ENCODE assay signal across 1 cellular context in the genomic region with DNA sequence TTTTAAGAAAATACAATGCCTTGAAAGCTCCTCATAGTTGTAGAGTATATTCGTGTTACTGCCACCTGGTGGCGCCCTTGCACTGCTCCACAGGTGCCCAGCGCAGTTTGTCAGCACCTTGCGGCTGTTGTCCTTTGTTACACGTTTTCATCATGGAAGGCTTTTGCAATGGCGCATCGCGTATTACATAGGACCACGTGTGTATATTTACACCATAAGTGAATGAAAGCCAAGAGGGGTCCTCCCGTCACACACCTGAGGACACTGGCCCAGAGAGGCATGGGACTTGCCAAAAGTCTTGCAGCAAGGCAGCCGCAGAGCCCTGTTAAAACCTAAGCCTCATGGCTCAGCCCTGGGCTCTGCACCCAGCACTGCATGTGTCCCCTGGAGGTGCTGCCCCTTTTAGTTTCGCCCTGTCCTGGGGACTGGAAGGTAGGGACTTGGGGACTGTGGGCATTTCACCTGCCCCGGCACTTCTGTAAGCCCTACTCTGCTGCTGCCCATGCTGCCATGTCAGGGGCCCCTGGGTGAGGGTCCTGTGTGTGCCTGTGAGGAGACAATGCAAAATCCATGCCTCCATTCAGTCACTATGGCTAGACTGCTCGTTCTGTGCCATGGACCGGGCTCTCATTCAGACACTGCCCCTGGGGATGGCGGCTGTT.
TF ChIP-seq lines count a peak whose summit lies in the region.

No MANE protein-coding gene starts in this region.

TF ChIP-seq in GM12878, 131 proteins besides CTCF, POLR2A, EP300 and RAD21 (continued from another document and continues in another):
- TF ChIP-seq, protein P1, sequence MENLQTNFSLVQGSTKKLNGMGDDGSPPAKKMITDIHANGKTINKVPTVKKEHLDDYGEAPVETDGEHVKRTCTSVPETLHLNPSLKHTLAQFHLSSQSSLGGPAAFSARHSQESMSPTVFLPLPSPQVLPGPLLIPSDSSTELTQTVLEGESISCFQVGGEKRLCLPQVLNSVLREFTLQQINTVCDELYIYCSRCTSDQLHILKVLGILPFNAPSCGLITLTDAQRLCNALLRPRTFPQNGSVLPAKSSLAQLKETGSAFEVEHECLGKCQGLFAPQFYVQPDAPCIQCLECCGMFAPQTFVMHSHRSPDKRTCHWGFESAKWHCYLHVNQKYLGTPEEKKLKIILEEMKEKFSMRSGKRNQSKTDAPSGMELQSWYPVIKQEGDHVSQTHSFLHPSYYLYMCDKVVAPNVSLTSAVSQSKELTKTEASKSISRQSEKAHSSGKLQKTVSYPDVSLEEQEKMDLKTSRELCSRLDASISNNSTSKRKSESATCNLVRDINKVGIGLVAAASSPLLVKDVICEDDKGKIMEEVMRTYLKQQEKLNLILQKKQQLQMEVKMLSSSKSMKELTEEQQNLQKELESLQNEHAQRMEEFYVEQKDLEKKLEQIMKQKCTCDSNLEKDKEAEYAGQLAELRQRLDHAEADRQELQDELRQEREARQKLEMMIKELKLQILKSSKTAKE (IDR thresholded peaks at IDR 0.05; ENCODE audit: low read depth, poor library complexity, severe bottlenecking): no peak
- TF ChIP-seq NR2C1 (IDR thresholded peaks at IDR 0.05) (no peak), YBX1 (IDR thresholded peaks at IDR 0.05) (no peak), RAD51 (IDR thresholded peaks at IDR 0.05) (no peak), TCF7 (IDR thresholded peaks at IDR 0.05; ENCODE audit: borderline replicate concordance) (no peak), ZNF384 (IDR thresholded peaks at IDR 0.05; ENCODE audit: borderline replicate concordance, low read depth, low read length) (no peak), HDGF (IDR thresholded peaks at IDR 0.05) (no peak), ZNF24 (IDR thresholded peaks at IDR 0.05) (no peak), CHD1 (IDR thresholded peaks at IDR 0.05; ENCODE audit: low read depth, low read length) (no peak), EGR1 (IDR thresholded peaks at IDR 0.05; ENCODE audit: borderline replicate concordance in 1 of 2, low read depth in 2 of 2, low read length in 2 of 2) (no peak), ATF7 (IDR thresholded peaks at IDR 0.05; ENCODE audit: low read depth) (no peak), ZNF217 (IDR thresholded peaks at IDR 0.05) (no peak), CBX3 (IDR thresholded peaks at IDR 0.05; ENCODE audit: borderline replicate concordance, low read depth) (no peak), KLF5 (IDR thresholded peaks at IDR 0.05; ENCODE audit: partially characterized antibody) (no peak), KDM1A (IDR thresholded peaks at IDR 0.05; ENCODE audit: borderline replicate concordance) (no peak), ZSCAN29 (IDR thresholded peaks at IDR 0.05) (no peak), DPF2 (IDR thresholded peaks at IDR 0.05) (no peak), POU2F2 (IDR thresholded peaks at IDR 0.05; ENCODE audit: borderline replicate concordance, low read depth, low read length) (peak; percentile 61; the same call in 1 of the 3 replicates), SIX5 (IDR thresholded peaks at IDR 0.05; ENCODE audit: low read depth, low read length, severe bottlenecking) (no peak), GABPA (IDR thresholded peaks at IDR 0.05; ENCODE audit: low read depth) (no peak), SUPT20H (IDR thresholded peaks at IDR 0.05; ENCODE audit: borderline replicate concordance, control insufficient read depth, low read depth, low read length) (no peak), TCF12 (IDR thresholded peaks at IDR 0.05; ENCODE audit: low read depth, low read length) (0 out of 2 replicates have a peak, but pooled peaks have one; percentile 15), SIN3A (IDR thresholded peaks at IDR 0.05; ENCODE audit: low read depth, low read length) (0 out of 2 replicates have a peak, but pooled peaks have one; percentile 55), NR2F1 (conservative IDR thresholded peaks at IDR 0.05) (no peak), EED (IDR thresholded peaks at IDR 0.05; ENCODE audit: low read depth) (no peak), NRF1 (conservative IDR thresholded peaks at IDR 0.05; ENCODE audit: low read depth, low read length) (no peak), MEF2A (IDR thresholded peaks at IDR 0.05; ENCODE audit: insufficient read depth, low read depth, low read length) (no peak), MXI1 (IDR thresholded peaks at IDR 0.05; ENCODE audit: low read depth, low read length) (no peak), FOXK2 (IDR thresholded peaks at IDR 0.05) (no peak), EZH2 (IDR thresholded peaks at IDR 0.05; ENCODE audit: borderline replicate concordance, control insufficient read depth, low read depth, low read length) (no peak), PAX5 (IDR thresholded peaks at IDR 0.05; ENCODE audit: borderline replicate concordance, low read depth, low read length) (no peak), CHD4 (IDR thresholded peaks at IDR 0.05) (no peak), ASH2L (IDR thresholded peaks at IDR 0.05; ENCODE audit: borderline replicate concordance, low read depth) (no peak)
- TF ChIP-seq, protein P2, sequence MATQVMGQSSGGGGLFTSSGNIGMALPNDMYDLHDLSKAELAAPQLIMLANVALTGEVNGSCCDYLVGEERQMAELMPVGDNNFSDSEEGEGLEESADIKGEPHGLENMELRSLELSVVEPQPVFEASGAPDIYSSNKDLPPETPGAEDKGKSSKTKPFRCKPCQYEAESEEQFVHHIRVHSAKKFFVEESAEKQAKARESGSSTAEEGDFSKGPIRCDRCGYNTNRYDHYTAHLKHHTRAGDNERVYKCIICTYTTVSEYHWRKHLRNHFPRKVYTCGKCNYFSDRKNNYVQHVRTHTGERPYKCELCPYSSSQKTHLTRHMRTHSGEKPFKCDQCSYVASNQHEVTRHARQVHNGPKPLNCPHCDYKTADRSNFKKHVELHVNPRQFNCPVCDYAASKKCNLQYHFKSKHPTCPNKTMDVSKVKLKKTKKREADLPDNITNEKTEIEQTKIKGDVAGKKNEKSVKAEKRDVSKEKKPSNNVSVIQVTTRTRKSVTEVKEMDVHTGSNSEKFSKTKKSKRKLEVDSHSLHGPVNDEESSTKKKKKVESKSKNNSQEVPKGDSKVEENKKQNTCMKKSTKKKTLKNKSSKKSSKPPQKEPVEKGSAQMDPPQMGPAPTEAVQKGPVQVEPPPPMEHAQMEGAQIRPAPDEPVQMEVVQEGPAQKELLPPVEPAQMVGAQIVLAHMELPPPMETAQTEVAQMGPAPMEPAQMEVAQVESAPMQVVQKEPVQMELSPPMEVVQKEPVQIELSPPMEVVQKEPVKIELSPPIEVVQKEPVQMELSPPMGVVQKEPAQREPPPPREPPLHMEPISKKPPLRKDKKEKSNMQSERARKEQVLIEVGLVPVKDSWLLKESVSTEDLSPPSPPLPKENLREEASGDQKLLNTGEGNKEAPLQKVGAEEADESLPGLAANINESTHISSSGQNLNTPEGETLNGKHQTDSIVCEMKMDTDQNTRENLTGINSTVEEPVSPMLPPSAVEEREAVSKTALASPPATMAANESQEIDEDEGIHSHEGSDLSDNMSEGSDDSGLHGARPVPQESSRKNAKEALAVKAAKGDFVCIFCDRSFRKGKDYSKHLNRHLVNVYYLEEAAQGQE (IDR thresholded peaks at IDR 0.05; ENCODE audit: low read depth, low read length): no peak
- TF ChIP-seq, protein P3, sequence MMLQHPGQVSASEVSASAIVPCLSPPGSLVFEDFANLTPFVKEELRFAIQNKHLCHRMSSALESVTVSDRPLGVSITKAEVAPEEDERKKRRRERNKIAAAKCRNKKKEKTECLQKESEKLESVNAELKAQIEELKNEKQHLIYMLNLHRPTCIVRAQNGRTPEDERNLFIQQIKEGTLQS (IDR thresholded peaks at IDR 0.05; ENCODE audit: borderline replicate concordance, extremely low read depth, low read depth, low read length): no peak
- TF ChIP-seq, protein P4, sequence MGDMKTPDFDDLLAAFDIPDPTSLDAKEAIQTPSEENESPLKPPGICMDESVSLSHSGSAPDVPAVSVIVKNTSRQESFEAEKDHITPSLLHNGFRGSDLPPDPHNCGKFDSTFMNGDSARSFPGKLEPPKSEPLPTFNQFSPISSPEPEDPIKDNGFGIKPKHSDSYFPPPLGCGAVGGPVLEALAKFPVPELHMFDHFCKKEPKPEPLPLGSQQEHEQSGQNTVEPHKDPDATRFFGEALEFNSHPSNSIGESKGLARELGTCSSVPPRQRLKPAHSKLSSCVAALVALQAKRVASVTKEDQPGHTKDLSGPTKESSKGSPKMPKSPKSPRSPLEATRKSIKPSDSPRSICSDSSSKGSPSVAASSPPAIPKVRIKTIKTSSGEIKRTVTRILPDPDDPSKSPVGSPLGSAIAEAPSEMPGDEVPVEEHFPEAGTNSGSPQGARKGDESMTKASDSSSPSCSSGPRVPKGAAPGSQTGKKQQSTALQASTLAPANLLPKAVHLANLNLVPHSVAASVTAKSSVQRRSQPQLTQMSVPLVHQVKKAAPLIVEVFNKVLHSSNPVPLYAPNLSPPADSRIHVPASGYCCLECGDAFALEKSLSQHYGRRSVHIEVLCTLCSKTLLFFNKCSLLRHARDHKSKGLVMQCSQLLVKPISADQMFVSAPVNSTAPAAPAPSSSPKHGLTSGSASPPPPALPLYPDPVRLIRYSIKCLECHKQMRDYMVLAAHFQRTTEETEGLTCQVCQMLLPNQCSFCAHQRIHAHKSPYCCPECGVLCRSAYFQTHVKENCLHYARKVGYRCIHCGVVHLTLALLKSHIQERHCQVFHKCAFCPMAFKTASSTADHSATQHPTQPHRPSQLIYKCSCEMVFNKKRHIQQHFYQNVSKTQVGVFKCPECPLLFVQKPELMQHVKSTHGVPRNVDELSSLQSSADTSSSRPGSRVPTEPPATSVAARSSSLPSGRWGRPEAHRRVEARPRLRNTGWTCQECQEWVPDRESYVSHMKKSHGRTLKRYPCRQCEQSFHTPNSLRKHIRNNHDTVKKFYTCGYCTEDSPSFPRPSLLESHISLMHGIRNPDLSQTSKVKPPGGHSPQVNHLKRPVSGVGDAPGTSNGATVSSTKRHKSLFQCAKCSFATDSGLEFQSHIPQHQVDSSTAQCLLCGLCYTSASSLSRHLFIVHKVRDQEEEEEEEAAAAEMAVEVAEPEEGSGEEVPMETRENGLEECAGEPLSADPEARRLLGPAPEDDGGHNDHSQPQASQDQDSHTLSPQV (IDR thresholded peaks at IDR 0.05): no peak
- TF ChIP-seq, protein P5, sequence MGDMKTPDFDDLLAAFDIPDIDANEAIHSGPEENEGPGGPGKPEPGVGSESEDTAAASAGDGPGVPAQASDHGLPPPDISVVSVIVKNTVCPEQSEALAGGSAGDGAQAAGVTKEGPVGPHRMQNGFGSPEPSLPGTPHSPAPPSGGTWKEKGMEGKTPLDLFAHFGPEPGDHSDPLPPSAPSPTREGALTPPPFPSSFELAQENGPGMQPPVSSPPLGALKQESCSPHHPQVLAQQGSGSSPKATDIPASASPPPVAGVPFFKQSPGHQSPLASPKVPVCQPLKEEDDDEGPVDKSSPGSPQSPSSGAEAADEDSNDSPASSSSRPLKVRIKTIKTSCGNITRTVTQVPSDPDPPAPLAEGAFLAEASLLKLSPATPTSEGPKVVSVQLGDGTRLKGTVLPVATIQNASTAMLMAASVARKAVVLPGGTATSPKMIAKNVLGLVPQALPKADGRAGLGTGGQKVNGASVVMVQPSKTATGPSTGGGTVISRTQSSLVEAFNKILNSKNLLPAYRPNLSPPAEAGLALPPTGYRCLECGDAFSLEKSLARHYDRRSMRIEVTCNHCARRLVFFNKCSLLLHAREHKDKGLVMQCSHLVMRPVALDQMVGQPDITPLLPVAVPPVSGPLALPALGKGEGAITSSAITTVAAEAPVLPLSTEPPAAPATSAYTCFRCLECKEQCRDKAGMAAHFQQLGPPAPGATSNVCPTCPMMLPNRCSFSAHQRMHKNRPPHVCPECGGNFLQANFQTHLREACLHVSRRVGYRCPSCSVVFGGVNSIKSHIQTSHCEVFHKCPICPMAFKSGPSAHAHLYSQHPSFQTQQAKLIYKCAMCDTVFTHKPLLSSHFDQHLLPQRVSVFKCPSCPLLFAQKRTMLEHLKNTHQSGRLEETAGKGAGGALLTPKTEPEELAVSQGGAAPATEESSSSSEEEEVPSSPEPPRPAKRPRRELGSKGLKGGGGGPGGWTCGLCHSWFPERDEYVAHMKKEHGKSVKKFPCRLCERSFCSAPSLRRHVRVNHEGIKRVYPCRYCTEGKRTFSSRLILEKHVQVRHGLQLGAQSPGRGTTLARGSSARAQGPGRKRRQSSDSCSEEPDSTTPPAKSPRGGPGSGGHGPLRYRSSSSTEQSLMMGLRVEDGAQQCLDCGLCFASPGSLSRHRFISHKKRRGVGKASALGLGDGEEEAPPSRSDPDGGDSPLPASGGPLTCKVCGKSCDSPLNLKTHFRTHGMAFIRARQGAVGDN (IDR thresholded peaks at IDR 0.05): no peak
- TF ChIP-seq, protein P6, sequence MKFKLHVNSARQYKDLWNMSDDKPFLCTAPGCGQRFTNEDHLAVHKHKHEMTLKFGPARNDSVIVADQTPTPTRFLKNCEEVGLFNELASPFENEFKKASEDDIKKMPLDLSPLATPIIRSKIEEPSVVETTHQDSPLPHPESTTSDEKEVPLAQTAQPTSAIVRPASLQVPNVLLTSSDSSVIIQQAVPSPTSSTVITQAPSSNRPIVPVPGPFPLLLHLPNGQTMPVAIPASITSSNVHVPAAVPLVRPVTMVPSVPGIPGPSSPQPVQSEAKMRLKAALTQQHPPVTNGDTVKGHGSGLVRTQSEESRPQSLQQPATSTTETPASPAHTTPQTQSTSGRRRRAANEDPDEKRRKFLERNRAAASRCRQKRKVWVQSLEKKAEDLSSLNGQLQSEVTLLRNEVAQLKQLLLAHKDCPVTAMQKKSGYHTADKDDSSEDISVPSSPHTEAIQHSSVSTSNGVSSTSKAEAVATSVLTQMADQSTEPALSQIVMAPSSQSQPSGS (IDR thresholded peaks at IDR 0.05; ENCODE audit: low read length): no peak
- TF ChIP-seq, protein P7, sequence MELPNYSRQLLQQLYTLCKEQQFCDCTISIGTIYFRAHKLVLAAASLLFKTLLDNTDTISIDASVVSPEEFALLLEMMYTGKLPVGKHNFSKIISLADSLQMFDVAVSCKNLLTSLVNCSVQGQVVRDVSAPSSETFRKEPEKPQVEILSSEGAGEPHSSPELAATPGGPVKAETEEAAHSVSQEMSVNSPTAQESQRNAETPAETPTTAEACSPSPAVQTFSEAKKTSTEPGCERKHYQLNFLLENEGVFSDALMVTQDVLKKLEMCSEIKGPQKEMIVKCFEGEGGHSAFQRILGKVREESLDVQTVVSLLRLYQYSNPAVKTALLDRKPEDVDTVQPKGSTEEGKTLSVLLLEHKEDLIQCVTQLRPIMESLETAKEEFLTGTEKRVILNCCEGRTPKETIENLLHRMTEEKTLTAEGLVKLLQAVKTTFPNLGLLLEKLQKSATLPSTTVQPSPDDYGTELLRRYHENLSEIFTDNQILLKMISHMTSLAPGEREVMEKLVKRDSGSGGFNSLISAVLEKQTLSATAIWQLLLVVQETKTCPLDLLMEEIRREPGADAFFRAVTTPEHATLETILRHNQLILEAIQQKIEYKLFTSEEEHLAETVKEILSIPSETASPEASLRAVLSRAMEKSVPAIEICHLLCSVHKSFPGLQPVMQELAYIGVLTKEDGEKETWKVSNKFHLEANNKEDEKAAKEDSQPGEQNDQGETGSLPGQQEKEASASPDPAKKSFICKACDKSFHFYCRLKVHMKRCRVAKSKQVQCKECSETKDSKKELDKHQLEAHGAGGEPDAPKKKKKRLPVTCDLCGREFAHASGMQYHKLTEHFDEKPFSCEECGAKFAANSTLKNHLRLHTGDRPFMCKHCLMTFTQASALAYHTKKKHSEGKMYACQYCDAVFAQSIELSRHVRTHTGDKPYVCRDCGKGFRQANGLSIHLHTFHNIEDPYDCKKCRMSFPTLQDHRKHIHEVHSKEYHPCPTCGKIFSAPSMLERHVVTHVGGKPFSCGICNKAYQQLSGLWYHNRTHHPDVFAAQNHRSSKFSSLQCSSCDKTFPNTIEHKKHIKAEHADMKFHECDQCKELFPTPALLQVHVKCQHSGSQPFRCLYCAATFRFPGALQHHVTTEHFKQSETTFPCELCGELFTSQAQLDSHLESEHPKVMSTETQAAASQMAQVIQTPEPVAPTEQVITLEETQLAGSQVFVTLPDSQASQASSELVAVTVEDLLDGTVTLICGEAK (IDR thresholded peaks at IDR 0.05; ENCODE audit: borderline replicate concordance): no peak
